ENCODE assay signal across 13 cellular contexts in genomic region chr2:42920446-42921161, GRCh38.
"Had no signal": no experiment of that assay in that cellular context is flagged by ENCODE, and none has a peak within 500 bp of the region (broad histone marks: within the 10 kb centered on the region; RNA-seq: fewer than 3 reads in every experiment).

No MANE protein-coding gene starts in this region.

- H3K36me3 Mint-ChIP-seq: memory B cell; natural killer cell; stimulated activated memory B cell treated with anti-CD40 and anti-IgM and Interleukin-4, amounts not matched to agents 10 μg/mL and 1 μg/mL and 100 μg/mL, for 72 hours had no signal

- H3K4me3 Mint-ChIP-seq: memory B cell; natural killer cell; stimulated activated memory B cell treated with anti-CD40 and anti-IgM and Interleukin-4, amounts not matched to agents 10 μg/mL and 1 μg/mL and 100 μg/mL, for 72 hours had no signal

- H3K9me3 ChIP-seq: upper lobe of left lung had no signal

- H3K4me3 ChIP-seq: cardiac muscle cell, upper lobe of left lung had no signal

- H3K36me3 ChIP-seq: cardiac muscle cell, upper lobe of left lung had no signal

- H3K9me3 Mint-ChIP-seq: memory B cell; natural killer cell; stimulated activated memory B cell treated with anti-CD40 and anti-IgM and Interleukin-4, amounts not matched to agents 10 μg/mL and 1 μg/mL and 100 μg/mL, for 72 hours had no signal

- H3K4me1 Mint-ChIP-seq: natural killer cell had no signal

- H3K27ac ChIP-seq: cardiac muscle cell had no signal

- H3K27me3 ChIP-seq: cardiac muscle cell had no signal

- ATAC-seq: left lobe of liver; natural killer cell; sciatic nerve; stimulated activated memory B cell treated with anti-CD40 and anti-IgM and Interleukin-4, amounts not matched to agents 10 μg/mL and 1 μg/mL and 100 μg/mL, for 72 hours had no signal

- H3K27ac Mint-ChIP-seq: memory B cell; natural killer cell; stimulated activated memory B cell treated with anti-CD40 and anti-IgM and Interleukin-4, amounts not matched to agents 10 μg/mL and 1 μg/mL and 100 μg/mL, for 72 hours had no signal

- DNase-seq: activated CD4-positive, CD25-positive, alpha-beta regulatory T cell treated with anti-CD3 and anti-CD28 coated beads, Interleukin-2, amount 50 U/mL, for 72 hours; activated naive CD4-positive, alpha-beta T cell treated with Interleukin-2 at 50 U/mL for 16 hours; activated T-cell treated with anti-CD3 and anti-CD28 coated beads for 4 hours; erythroblast; islet precursor cell; natural killer cell; stimulated activated CD4-positive, alpha-beta T cell treated with anti-CD3 and anti-CD28 coated beads, Interleukin-1b, Interleukin-23, amount 100 ng/mL, for 48 hours; upper lobe of left lung had no signal
